ENCODE assay signal across 17 cellular contexts in the genomic region with DNA sequence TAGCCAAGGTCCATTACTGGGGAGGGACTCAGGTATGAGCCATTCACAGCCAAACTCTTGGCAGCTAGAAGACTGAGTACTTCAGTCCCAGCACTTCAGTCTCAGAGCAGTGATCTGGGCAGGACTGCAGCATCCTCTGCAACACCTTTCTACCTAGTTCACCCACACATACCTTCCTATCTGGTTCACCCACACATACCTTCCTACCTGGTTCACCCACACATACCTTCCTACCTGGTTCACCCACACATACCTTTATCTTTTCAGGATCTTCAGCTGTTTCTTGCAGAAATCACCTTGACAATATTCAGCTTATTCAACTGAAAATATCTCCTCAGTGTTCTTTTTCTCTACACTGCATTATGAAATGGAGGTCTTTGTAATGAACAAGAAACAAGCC.
DNase-seq lines count a peak whose midpoint lies in the region; ATAC-seq and TF ChIP-seq lines count a peak whose summit lies in the region.
"Had no signal": no experiment of that assay in that cellular context is flagged by ENCODE, and none has a peak within 500 bp of the region (broad histone marks: within the 10 kb centered on the region; RNA-seq: fewer than 3 reads in every experiment).

No MANE protein-coding gene starts in this region.

- H2BK12ac ChIP-seq in H9 (ENCODE audit: insufficient read length, low read depth, low read length): no peak overlapping the region
- H2BK12ac ChIP-seq in neuronal stem cell (ENCODE audit: low read length): no peak overlapping the region

- H3K4me2 ChIP-seq in H9 (ENCODE audit: insufficient read depth, insufficient read length, low read length): no peak overlapping the region
- H3K4me2 ChIP-seq in mammary epithelial cell (ENCODE audit: insufficient read depth, low read depth, low read length): no peak overlapping the region
- no peak overlapping the region for H3K4me2 ChIP-seq in neuronal stem cell (ENCODE audit: insufficient read depth, low read length, poor library complexity, severe bottlenecking)
- H3K4me2 ChIP-seq: SK-N-SH had no signal

- H3K18ac ChIP-seq in H9 (ENCODE audit: insufficient read length, low read depth, low read length) (no peak overlapping the region), neuronal stem cell (ENCODE audit: low read length) (no peak overlapping the region)

- no peak overlapping the region for H4K5ac ChIP-seq in H9 (ENCODE audit: insufficient read length, low read depth, low read length)

- TF ChIP-seq CTCF in H9 (conservative IDR thresholded peaks at IDR 0.05): no peak
- no peak for TF ChIP-seq CTCF in mammary epithelial cell (conservative IDR thresholded peaks at IDR 0.05 in 1 of 2, IDR thresholded peaks at IDR 0.05 in 1 of 2; ENCODE audit: extremely low read depth in 1 of 2, insufficient read depth in 1 of 2, low read depth in 1 of 2, low read length in 2 of 2)
- TF ChIP-seq CTCF in foreskin keratinocyte (conservative IDR thresholded peaks at IDR 0.05): no peak
- no peak for TF ChIP-seq CTCF in type B pancreatic cell (conservative IDR thresholded peaks at IDR 0.05)

- BruUV-seq in mammary epithelial cell (replicated peaks; lab: Mats Ljungman, UMichigan): no TSS peak

- dilution Hi-C loops in mammary epithelial cell (cut with HindIII; ENCODE audit: low sequenced_read_pairs): no loop called here

- CTCF ChIA-PET in mammary epithelial cell (lab: Charles Lee; ENCODE audit: low non-redundant PET): no interaction called here

- H3K36me3 ChIP-seq in mammary epithelial cell (ENCODE audit: insufficient read depth, low read length): no peaks in the 10 kb centered on the region
- H3K36me3 ChIP-seq in neuronal stem cell (replicated peaks in 1 of 2; ENCODE audit: control insufficient read depth in 2 of 2, insufficient read depth in 2 of 2, low read length in 2 of 2): peaks cover 0 to 8% of the 10 kb centered on the region in 2 donors

- H3K4ac ChIP-seq in H9 (ENCODE audit: low read depth, low read length): no peak overlapping the region
- H3K4ac ChIP-seq in neuronal stem cell (ENCODE audit: low read length): no peak overlapping the region

- H4K20me1 ChIP-seq in H9 (ENCODE audit: control insufficient read depth, insufficient read depth, insufficient read length) (no peaks in the 10 kb centered on the region), mammary epithelial cell (ENCODE audit: insufficient read depth, low read length) (no peaks in the 10 kb centered on the region)

- H2BK5ac ChIP-seq in H9 (ENCODE audit: insufficient read length, low read length) (no peak overlapping the region), neuronal stem cell (ENCODE audit: low read length) (no peak overlapping the region)

- no peak overlapping the region for H3K56ac ChIP-seq in H9 (ENCODE audit: insufficient read length, low read depth, low read length)

- H3K4me3 Mint-ChIP-seq in H9 (no peak overlapping the region), type B pancreatic cell (no peak overlapping the region)

- no peak overlapping the region for H3T11ph ChIP-seq in H9 (ENCODE audit: low read length)

- H2BK20ac ChIP-seq in H9 (ENCODE audit: low read depth, low read length, poor library complexity, severe bottlenecking): no peak overlapping the region

- H3K9ac ChIP-seq in H9 (ENCODE audit: extremely low read depth, insufficient read length, low read length) (no peak overlapping the region), mammary epithelial cell (ENCODE audit: insufficient read depth, low read length) (no peak overlapping the region), neuronal stem cell (ENCODE audit: low read depth, low read length, poor library complexity) (no peak overlapping the region)
- H3K9ac ChIP-seq: SK-N-SH had no signal

- H3K79me1 ChIP-seq in H9 (ENCODE audit: insufficient read depth, low read depth, low read length, poor library complexity, severe bottlenecking): no peaks in the 10 kb centered on the region
- no peaks in the 10 kb centered on the region for H3K79me1 ChIP-seq in neuronal stem cell (ENCODE audit: low read depth, low read length)

- H3K36me3 Mint-ChIP-seq in H9 (ENCODE audit: insufficient read depth in 1 of 3, low read depth in 3 of 3) (no peaks in the 10 kb centered on the region), type B pancreatic cell (peaks cover 6% of the 10 kb centered on the region)
- H3K36me3 Mint-ChIP-seq: CD14-positive monocyte had no signal

- H2BK120ac ChIP-seq in H9 (ENCODE audit: low read depth, low read length, poor library complexity, severe bottlenecking) (no peak overlapping the region), neuronal stem cell (ENCODE audit: low read depth, low read length) (no peak overlapping the region)

- H3K23ac ChIP-seq in H9 (ENCODE audit: insufficient read length, low read depth, low read length) (no peak overlapping the region), neuronal stem cell (ENCODE audit: low read depth, low read length, poor library complexity) (no peak overlapping the region)

- no peak overlapping the region for H4K8ac ChIP-seq in H9 (replicated peaks; ENCODE audit: insufficient read length, low read depth, low read length)
- H4K8ac ChIP-seq in neuronal stem cell (ENCODE audit: low read depth, low read length): no peak overlapping the region

- H3K4me1 ChIP-seq in H9 (ENCODE audit: insufficient read depth, low read length) (peaks cover 6% of the 10 kb centered on the region), mammary epithelial cell (ENCODE audit: insufficient read depth, low read length) (peaks cover 8% of the 10 kb centered on the region), foreskin keratinocyte (peaks cover 9% of the 10 kb centered on the region), neuronal stem cell (ENCODE audit: control insufficient read depth in 2 of 2, insufficient read depth in 1 of 2, low read depth in 1 of 2, low read length in 2 of 2) (peaks cover 0 to 11% of the 10 kb centered on the region in 2 donors)

- ATAC-seq in foreskin keratinocyte (peak; percentile 45), GM19455 (IDR thresholded peaks at IDR 0.05; ENCODE audit: unreplicated experiment) (no peak)

- DNase-seq in H9: no peak
- peak; percentile 24 for DNase-seq in mammary epithelial cell
- peak in 1 of 2 donors; percentile 47 for DNase-seq in foreskin keratinocyte
- DNase-seq in substantia nigra (lab: John Stamatoyannopoulos, UW): no peak
- DNase-seq in neuronal stem cell (ENCODE audit: low spot score): no peak
- DNase-seq in type B pancreatic cell (ENCODE audit: extremely low spot score, unreplicated experiment): no peak
- DNase-seq: ACHN; DMS79; NCI-H1105; NCI-H2081; NCI-H510A; NCI-H748 treated with DMSO at 0.1 percent for 48 hours; NK-92 treated with Interleukin-12 subunit alpha and Interleukin-12 subunit beta, amount 100 ng/mL, for 24 hours; SHP77; SK-N-SH had no signal

- H3K14ac ChIP-seq in H9 (ENCODE audit: insufficient read depth, low read length): no peak overlapping the region
- no peak overlapping the region for H3K14ac ChIP-seq in neuronal stem cell (ENCODE audit: low read length)

- in situ Hi-C loops in mammary epithelial cell (cut with MboI; ENCODE audit: low sequenced_read_pairs in 2 of 2): no loop called here

- H3K9me3 Mint-ChIP-seq in H9 (no peaks in the 10 kb centered on the region; a peak in 1 of 5 replicates), type B pancreatic cell (no peaks in the 10 kb centered on the region)

- H3K79me2 ChIP-seq in H9 (ENCODE audit: insufficient read depth, low read length): no peaks in the 10 kb centered on the region
- H3K79me2 ChIP-seq in mammary epithelial cell (ENCODE audit: insufficient read depth, low read length): peaks cover 84% of the 10 kb centered on the region

- no peaks in the 10 kb centered on the region for H3K27me3 ChIP-seq in H9 (ENCODE audit: insufficient read depth, low read length)
- H3K27me3 ChIP-seq in mammary epithelial cell (ENCODE audit: insufficient read depth, low read length): no peaks in the 10 kb centered on the region
- H3K27me3 ChIP-seq in foreskin keratinocyte: no peaks in the 10 kb centered on the region
- H3K27me3 ChIP-seq in neuronal stem cell (ENCODE audit: control insufficient read depth in 3 of 3, insufficient read depth in 3 of 3, low read depth in 1 of 3, low read length in 3 of 3): no peaks in the 10 kb centered on the region

- H3K27ac Mint-ChIP-seq in H9: no peak overlapping the region
- H3K27ac Mint-ChIP-seq in type B pancreatic cell: no peak overlapping the region

- no peaks in the 10 kb centered on the region for H3K27me3 Mint-ChIP-seq in H9 (ENCODE audit: low read depth)
- H3K27me3 Mint-ChIP-seq in type B pancreatic cell: no peaks in the 10 kb centered on the region

- H2BK15ac ChIP-seq in H9 (ENCODE audit: low read depth, low read length) (0 out of 2 replicates have a peak overlapping the region, but pooled peaks have one; percentile 37), neuronal stem cell (ENCODE audit: low read length) (no peak overlapping the region)

- intact Hi-C loops in mammary epithelial cell (cut with micrococcal nuclease): no loop called here

- no peaks in the 10 kb centered on the region for H3K9me3 ChIP-seq in H9 (ENCODE audit: control insufficient read depth, low read depth, low read length)
- H3K9me3 ChIP-seq in mammary epithelial cell (replicated peaks; ENCODE audit: insufficient read depth, low read length): no peaks in the 10 kb centered on the region
- H3K9me3 ChIP-seq in neuronal stem cell (replicated peaks in 1 of 2; ENCODE audit: control insufficient read depth in 2 of 2, insufficient read depth in 1 of 2, low read depth in 1 of 2, low read length in 2 of 2): peaks cover 0 to 4% of the 10 kb centered on the region in 2 donors
- H3K9me3 ChIP-seq: SK-N-SH had no signal

- H3K27ac ChIP-seq in H9 (ENCODE audit: insufficient read length, low read depth, low read length): no peak overlapping the region
- H3K27ac ChIP-seq in mammary epithelial cell (ENCODE audit: insufficient read depth, low read depth, low read length): no peak overlapping the region
- H3K27ac ChIP-seq in foreskin keratinocyte: no peak overlapping the region
- H3K27ac ChIP-seq in substantia nigra (ENCODE audit: low read depth, low read length, poor library complexity, severe bottlenecking): peak overlapping the region; percentile 50
- H3K27ac ChIP-seq in neuronal stem cell (replicated peaks; ENCODE audit: low read length): no peak overlapping the region

- peaks cover 12 to 18% of the 10 kb centered on the region in 2 experiments for H3K4me1 Mint-ChIP-seq in H9
- peaks cover 33% of the 10 kb centered on the region for H3K4me1 Mint-ChIP-seq in type B pancreatic cell (ENCODE audit: unreplicated experiment)

- H3K23me2 ChIP-seq in H9 (ENCODE audit: insufficient read length, low read depth, low read length, poor library complexity, severe bottlenecking): no peaks in the 10 kb centered on the region

- H2AK5ac ChIP-seq in H9 (ENCODE audit: insufficient read length, low read length) (no peak overlapping the region), neuronal stem cell (ENCODE audit: low read depth, low read length) (no peak overlapping the region)

- H4K91ac ChIP-seq in H9 (ENCODE audit: insufficient read length, low read depth, low read length): no peak overlapping the region
- no peak overlapping the region for H4K91ac ChIP-seq in neuronal stem cell (ENCODE audit: low read depth, low read length, poor library complexity)

- H2AFZ ChIP-seq in H9 (ENCODE audit: low read length) (no peak overlapping the region), mammary epithelial cell (ENCODE audit: low read depth, low read length) (no peak overlapping the region), neuronal stem cell (ENCODE audit: low read length) (no peak overlapping the region)

- H3K4me3 ChIP-seq in mammary epithelial cell (replicated peaks in 1 of 3; ENCODE audit: insufficient read depth in 1 of 3, low read depth in 2 of 3, low read length in 3 of 3): no peak overlapping the region
- no peak overlapping the region for H3K4me3 ChIP-seq in neuronal stem cell (ENCODE audit: low read length in 2 of 2)
